13 cellular contexts compared by ENCODE assay signal in the genomic region with DNA sequence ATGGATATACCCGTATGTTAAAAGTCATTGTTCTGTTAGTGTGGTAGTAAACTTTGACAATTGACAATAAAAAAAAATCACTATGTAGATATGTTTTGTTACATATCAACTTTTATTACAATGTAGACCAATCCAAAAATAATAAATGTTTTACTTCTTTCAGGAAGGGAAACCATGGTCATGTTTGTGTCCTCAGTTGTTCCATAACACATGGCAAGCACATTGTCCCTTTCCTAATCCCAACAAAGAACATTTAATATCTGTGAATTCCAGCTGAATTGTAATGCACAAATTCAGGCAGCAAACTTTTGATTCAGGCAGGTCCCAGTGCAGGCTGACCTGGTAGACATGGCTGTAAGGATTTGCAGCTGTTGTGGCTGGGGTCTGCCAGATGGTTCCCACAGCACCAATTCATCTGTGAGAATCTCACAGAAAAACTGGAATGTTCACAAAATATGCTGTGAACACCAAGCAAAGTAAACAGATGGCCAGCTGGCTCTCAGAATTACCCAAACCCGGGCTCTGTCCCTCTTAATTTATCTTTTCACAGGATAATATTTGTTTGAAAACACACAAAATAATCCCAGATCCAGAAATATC. TPM values are rescaled to one million over a fixed set of nuclear protein-coding genes. Genes with fewer than 3 reads are reported as not detected.
DNase-seq lines count a peak whose midpoint lies in the region; ATAC-seq, FAIRE-seq and TF ChIP-seq lines count a peak whose summit lies in the region.
"Had no signal": no experiment of that assay in that cellular context is flagged by ENCODE, and none has a peak within 500 bp of the region (broad histone marks: within the 10 kb centered on the region; RNA-seq: fewer than 3 reads in every experiment).

No MANE protein-coding gene starts in this region.

- H3K9me3 ChIP-seq in CD4-positive, alpha-beta memory T cell (ENCODE audit: control insufficient read depth in 1 of 2, low read length in 2 of 2), result no peaks in the 10 kb centered on the region
- no peaks in the 10 kb centered on the region for H3K9me3 ChIP-seq in upper lobe of left lung

- H3K4me3 Mint-ChIP-seq in CD4-positive, alpha-beta memory T cell, result peak overlapping the region in 5 of 8 donors; percentile 0 to 65 (median 46)
- peak overlapping the region in 1 of 4 donors; percentile 99 for H3K4me3 Mint-ChIP-seq in IgD-negative memory B cell
- peak overlapping the region; percentile 65 to 85 (median 79) for H3K4me3 Mint-ChIP-seq in nephron

- TF ChIP-seq EP300 in upper lobe of left lung (IDR thresholded peaks at IDR 0.05), result no peak

- peaks cover 29% of the 10 kb centered on the region for H3K4me1 ChIP-seq in CD4-positive, alpha-beta memory T cell (ENCODE audit: insufficient read depth, low read length)
- peaks cover 13 to 31% (median 15%) of the 10 kb centered on the region in 4 donors for H3K4me1 ChIP-seq in upper lobe of left lung

- no peaks in the 10 kb centered on the region for H3K27me3 ChIP-seq in CD4-positive, alpha-beta memory T cell (ENCODE audit: insufficient read depth, low read length)
- no peaks in the 10 kb centered on the region for H3K27me3 ChIP-seq in upper lobe of left lung

- peaks cover 0 to 6% (median 0%) of the 10 kb centered on the region in 8 donors for H3K9me3 Mint-ChIP-seq in CD4-positive, alpha-beta memory T cell
- no peaks in the 10 kb centered on the region for H3K9me3 Mint-ChIP-seq in IgD-negative memory B cell
- no peaks in the 10 kb centered on the region for H3K9me3 Mint-ChIP-seq in nephron

- H3K36me3 ChIP-seq in CD4-positive, alpha-beta memory T cell (ENCODE audit: insufficient read depth, low read length), result no peaks in the 10 kb centered on the region
- H3K36me3 ChIP-seq in upper lobe of left lung, result no peaks in the 10 kb centered on the region

- H3K36me3 Mint-ChIP-seq in CD4-positive, alpha-beta memory T cell, result peaks cover 6 to 11% of the 10 kb centered on the region in 2 donors
- H3K36me3 Mint-ChIP-seq in IgD-negative memory B cell (no peaks in the 10 kb centered on the region), nephron (ENCODE audit: low read depth) (peaks cover 10% of the 10 kb centered on the region)

- TF ChIP-seq POLR2A in upper lobe of left lung (IDR thresholded peaks at IDR 0.05), result no peak

- H3K27ac Mint-ChIP-seq in CD4-positive, alpha-beta memory T cell, result peak overlapping the region in 3 of 7 donors; percentile 29 to 49 (median 31)
- H3K27ac Mint-ChIP-seq in IgD-negative memory B cell, result peak overlapping the region in 2 of 3 donors; percentile 62 to 99
- H3K27ac Mint-ChIP-seq in nephron, result peak overlapping the region; percentile 91 to 99 (median 92)
- H3K27ac Mint-ChIP-seq: activated CD8-positive, alpha-beta T cell treated with anti-CD3 and anti-CD28 coated beads, Interleukin-2, amount 10 ng/mL, durations not matched to agents 7 days and 5 days had no signal

- peak; percentile 62 for FAIRE-seq in colon (lab: Jason Lieb, UNC)

- no peak overlapping the region for H3K27ac ChIP-seq in CD4-positive, alpha-beta memory T cell (ENCODE audit: low read depth, low read length)
- H3K27ac ChIP-seq in upper lobe of left lung, result no peak overlapping the region

- H3K4me3 ChIP-seq in CD4-positive, alpha-beta memory T cell (ENCODE audit: low read length in 2 of 2), result no peak overlapping the region
- no peak overlapping the region for H3K4me3 ChIP-seq in upper lobe of left lung

- peaks cover 23 to 40% (median 34%) of the 10 kb centered on the region in 4 donors for H3K4me1 Mint-ChIP-seq in CD4-positive, alpha-beta memory T cell
- H3K4me1 Mint-ChIP-seq in IgD-negative memory B cell (peaks cover 24 to 40% (median 24%) of the 10 kb centered on the region in 3 donors), nephron (peaks cover 53% of the 10 kb centered on the region)

- 70 to 71% methylated on average over 2 of the region's 2 CpGs for WGBS in upper lobe of left lung, 2 donors

- CTCF ChIA-PET in CD4-positive, alpha-beta memory T cell (lab: Charles Lee; ENCODE audit: partially characterized antibody), result no interaction called here

- intact Hi-C loops in CD4-positive, alpha-beta memory T cell (cut with micrococcal nuclease), result loop anchor here (5.0 kb wide), 1 partner anchor 149 kb away; the partner anchor contains the start of gene PLEKHO2

- no peak for DNase-seq in CD4-positive, alpha-beta memory T cell
- DNase-seq in HuH-7 (ENCODE audit: low spot score) (no peak), upper lobe of left lung (no peak)
- DNase-seq: activated CD8-positive, alpha-beta T cell treated with anti-CD3 and anti-CD28 coated beads, Interleukin-2, amount 10 ng/mL, durations not matched to agents 7 days and 5 days; activated naive CD4-positive, alpha-beta T cell; GF-D8; NCI-H1417; NCI-H526 treated with DMSO at 0.1 percent for 48 hours had no signal

- POLR2A ChIA-PET in CD4-positive, alpha-beta memory T cell (lab: Charles Lee; ENCODE audit: partially characterized antibody), result interaction anchor here (1.5 to 2.2 kb wide), 2 partner anchors 98 to 313 kb away, joined by 3 to 5 read pairs; partner anchors contain the start of gene RNU5B-1

- no peak for ATAC-seq in GM19324 (IDR thresholded peaks at IDR 0.05; ENCODE audit: low FRiP score, unreplicated experiment)
- ATAC-seq in upper lobe of left lung (ENCODE audit: low FRiP score in 2 of 2), result no peak
- ATAC-seq: activated CD8-positive, alpha-beta T cell treated with anti-CD3 and anti-CD28 coated beads, Interleukin-2, amount 10 ng/mL, durations not matched to agents 7 days and 5 days had no signal

- H3K27me3 Mint-ChIP-seq in CD4-positive, alpha-beta memory T cell, result no peaks in the 10 kb centered on the region
- H3K27me3 Mint-ChIP-seq in IgD-negative memory B cell (no peaks in the 10 kb centered on the region), nephron (ENCODE audit: low read depth) (peaks cover 3% of the 10 kb centered on the region)

- TF ChIP-seq CTCF in nephron (IDR thresholded peaks at IDR 0.05; ENCODE audit: unreplicated experiment in 3 of 3) (no peak), upper lobe of left lung (IDR thresholded peaks at IDR 0.05) (no peak)

RNA-seq across cellular contexts. Expression of gene SPG21, which starts 1.9 kb away (rescaled TPM):
- total RNA-seq in CD4-positive, alpha-beta memory T cell, result 10 to 100 TPM; 57.2 to 61.1 TPM
- polyA plus RNA-seq in CD4-positive, alpha-beta memory T cell, result 100 to 1,000 TPM; 128 to 179 TPM
- polyA plus RNA-seq in IgD-negative memory B cell, result 137 TPM
- 100 to 1,000 TPM in 3 of 6 donors, 10 to 100 TPM in 3; 58.8 to 113 (median 94.7) TPM for total RNA-seq in upper lobe of left lung

RNA-seq across cellular contexts. Expression of gene MTFMT, which starts 37.8 kb away (rescaled TPM):
- 10 to 100 TPM; 15.2 to 18.3 TPM for total RNA-seq in CD4-positive, alpha-beta memory T cell
- polyA plus RNA-seq in CD4-positive, alpha-beta memory T cell, result 10 to 100 TPM; 19.7 to 22.6 TPM
- polyA plus RNA-seq in IgD-negative memory B cell, result 15.8 TPM
- 10 to 100 TPM; 15.8 to 35.6 (median 25.5) TPM for total RNA-seq in upper lobe of left lung

RNA-seq across cellular contexts. Expression of gene SLC51B, which starts 53.6 kb away (rescaled TPM):
- not detected for total RNA-seq in CD4-positive, alpha-beta memory T cell
- polyA plus RNA-seq in CD4-positive, alpha-beta memory T cell, result not detected
- not detected for polyA plus RNA-seq in IgD-negative memory B cell
- total RNA-seq in upper lobe of left lung, result 1 to 10 TPM in 3 of 6 donors, under 1 TPM in 1, not detected in 2; 0.69 to 6.6 (median 4.4) TPM
- total RNA-seq: activated CD8-positive, alpha-beta T cell treated with anti-CD3 and anti-CD28 coated beads, Interleukin-2, amount 10 ng/mL, durations not matched to agents 7 days and 5 days; kidney epithelial cell had no signal
